Comparison of ENCODE assay signal across 8 cellular contexts in the genomic region with DNA sequence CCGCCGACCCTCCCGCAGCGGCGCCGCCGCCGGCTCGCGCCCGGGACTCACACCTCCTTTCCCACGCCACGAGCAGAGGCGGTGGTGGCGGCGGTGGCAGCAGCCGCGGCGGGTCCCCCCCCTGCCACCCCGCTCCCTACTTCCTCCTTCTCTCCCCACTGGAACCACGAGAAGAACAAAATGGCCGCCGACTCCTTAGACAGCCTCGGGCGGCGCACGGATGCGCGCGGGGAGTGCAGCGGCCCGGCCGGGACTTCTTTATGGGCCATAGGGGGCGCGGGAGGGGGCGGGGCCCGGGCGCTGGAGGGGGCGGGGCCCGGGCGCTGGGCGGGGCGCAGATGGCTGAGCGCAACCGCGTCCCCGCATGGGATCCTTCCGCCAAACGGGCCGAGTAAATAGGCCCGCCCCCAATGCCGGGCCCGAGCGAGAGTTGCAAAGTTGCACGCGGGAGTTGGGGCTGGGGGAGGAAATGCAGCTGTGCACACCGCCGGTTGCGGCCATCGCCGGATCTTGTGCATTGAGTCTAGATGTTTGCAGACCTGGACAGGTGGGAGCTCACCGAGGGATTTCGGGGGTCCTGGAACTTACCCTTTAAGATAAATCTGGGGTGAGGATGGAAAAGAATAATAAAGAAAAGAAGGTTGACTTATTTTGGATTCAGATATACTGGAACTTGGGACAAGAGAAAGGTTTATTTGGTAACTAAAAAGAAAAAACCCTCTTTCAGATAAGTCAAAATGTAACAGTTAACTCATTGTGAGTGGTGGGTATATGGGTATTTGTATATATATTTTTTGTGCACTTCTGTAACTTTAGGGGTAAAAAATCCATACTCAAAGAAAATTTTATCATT. TPM values are rescaled to one million over a fixed set of nuclear protein-coding genes. Genes with fewer than 3 reads are reported as not detected.
A peak's percentile ranks its signal among the peaks of the same experiment; 100 is the strongest.
DNase-seq lines count a peak whose midpoint lies in the region; ATAC-seq and TF ChIP-seq lines count a peak whose summit lies in the region.

A gene (minus strand): TSS at position 174 of the 853 bp plus-strand sequence. CDS start 184 bp downstream, outside the sequence.

- TF ChIP-seq CTCF in omental fat pad (IDR thresholded peaks at IDR 0.05): no peak

- H3K36me3 Mint-ChIP-seq in activated naive CD4-positive, alpha-beta T cell treated with anti-CD3 and anti-CD28 coated beads, Interleukin-2, amount 50 U/mL, for 72 hours: peaks cover 12 to 47% of the 10 kb centered on the region in 2 donors

- peak within 1 kb of the TSS; percentile 98 to 99 for H3K27ac Mint-ChIP-seq in activated naive CD4-positive, alpha-beta T cell treated with anti-CD3 and anti-CD28 coated beads, Interleukin-2, amount 50 U/mL, for 72 hours

- DNase-seq in GM04503 (ENCODE audit: low read depth) (peak; percentile 47), NCI-H1105 (lab: John Stamatoyannopoulos, UW) (peak; percentile 95), SKM-1 (lab: John Stamatoyannopoulos, UW; ENCODE audit: unreplicated experiment) (peak; percentile 68), glomerular visceral epithelial cell (ENCODE audit: extremely low spot score) (peak; percentile 94), omental fat pad (ENCODE audit: low spot score) (peak; percentile 80)
- DNase-seq in activated naive CD4-positive, alpha-beta T cell treated with anti-CD3 and anti-CD28 coated beads, Interleukin-2, amount 50 U/mL, for 72 hours (ENCODE audit: low spot score in 2 of 2): peak; percentile 88 to 89

- H3K27ac ChIP-seq in temporal lobe (ENCODE audit: low read depth, low read length): peak within 1 kb of the TSS; percentile 80

- ATAC-seq in HG02610 (IDR thresholded peaks at IDR 0.05; ENCODE audit: unreplicated experiment) (peak; percentile 71), omental fat pad (ENCODE audit: low FRiP score) (peak; percentile 95)
- peak; percentile 85 to 90 for ATAC-seq in activated naive CD4-positive, alpha-beta T cell treated with anti-CD3 and anti-CD28 coated beads, Interleukin-2, amount 50 U/mL, for 72 hours

- peaks cover 0 to 4% of the 10 kb centered on the region in 2 donors for H3K9me3 Mint-ChIP-seq in activated naive CD4-positive, alpha-beta T cell treated with anti-CD3 and anti-CD28 coated beads, Interleukin-2, amount 50 U/mL, for 72 hours

RNA-seq across cellular contexts. Expression of the gene that starts here (rescaled TPM):
- total RNA-seq in activated naive CD4-positive, alpha-beta T cell treated with anti-CD3 and anti-CD28 coated beads, Interleukin-2, amount 50 U/mL, for 72 hours: 100 to 1,000 TPM; 190 to 343 TPM
- total RNA-seq in omental fat pad: 100 to 1,000 TPM in 2 of 4 donors, 10 to 100 TPM in 2; 87.3 to 127 (median 104) TPM
- total RNA-seq in temporal lobe: 114 TPM

Comparison
In these comparisons a context has a peak if more than half of its experiments do, and no peak if none do; other contexts are left out.
1. Peak in every context shown above with its lines: DNase-seq, ATAC-seq and H3K27ac ChIP-seq.